Comparison of ENCODE assay signal across 8 cellular contexts in the genomic region with DNA sequence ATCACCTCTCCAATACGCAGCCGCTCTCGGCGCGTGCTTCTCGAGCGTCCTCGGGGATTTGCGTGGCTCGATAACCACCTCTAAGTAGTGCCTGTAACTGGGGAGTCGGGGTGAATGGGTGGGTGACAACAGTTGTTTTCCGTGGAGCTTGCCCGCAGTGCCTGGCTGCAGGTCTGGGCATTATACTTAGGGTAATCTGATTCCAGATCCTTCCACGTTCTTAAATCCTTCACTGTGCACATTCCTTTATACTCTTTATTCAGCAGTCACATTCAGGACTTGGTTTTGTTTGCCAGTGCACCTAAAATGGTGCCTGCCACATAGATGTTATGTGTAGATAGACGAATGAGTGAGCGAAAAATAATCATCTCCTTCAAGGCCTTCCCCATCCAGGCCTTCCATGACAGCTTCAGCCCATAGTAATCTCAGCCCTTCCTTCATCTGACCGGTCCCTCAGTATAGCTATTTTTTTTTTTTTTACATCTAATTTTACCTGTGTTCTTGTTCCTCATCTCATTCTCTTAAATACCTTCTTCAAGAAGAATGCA. TPM values are rescaled to one million over a fixed set of nuclear protein-coding genes. Genes with fewer than 3 reads are reported as not detected.
DNase-seq lines count a peak whose midpoint lies in the region; ATAC-seq and TF ChIP-seq lines count a peak whose summit lies in the region.

No MANE protein-coding gene starts in this region.

- no peak overlapping the region for H2BK120ac ChIP-seq in mesenchymal stem cell (ENCODE audit: low read depth, low read length)

- no peak for DNase-seq in DND-41
- no peak for DNase-seq in Jurkat, Clone E6-1 (ENCODE audit: low read depth, low spot score)
- no peak for DNase-seq in breast epithelium (ENCODE audit: low spot score in 2 of 2)
- no peak for DNase-seq in mesenchymal stem cell
- no peak for DNase-seq in stimulated activated CD4-positive, alpha-beta T cell treated with anti-CD3 and anti-CD28 coated beads, Interleukin-4, amount 100 ng/mL, for 4 hours

- H2AFZ ChIP-seq in DND-41 (ENCODE audit: low read depth, low read length) = peak overlapping the region; percentile 89
- H2AFZ ChIP-seq in mesenchymal stem cell (ENCODE audit: low read depth, low read length) = peak overlapping the region; percentile 33

- peak overlapping the region; percentile 89 for H3K27ac ChIP-seq in DND-41 (ENCODE audit: low read length)
- peak overlapping the region; percentile 96 to 98 for H3K27ac ChIP-seq in breast epithelium
- peak overlapping the region; percentile 88 for H3K27ac ChIP-seq in mesenchymal stem cell (ENCODE audit: low read length, poor library complexity, severe bottlenecking)

- peaks cover 46% of the 10 kb centered on the region for H3K79me2 ChIP-seq in DND-41 (ENCODE audit: insufficient read depth, low read length)

- H3K23ac ChIP-seq in mesenchymal stem cell (ENCODE audit: low read length in 2 of 2) = peak overlapping the region in 1 of 2 experiments; percentile 36

- H4K91ac ChIP-seq in mesenchymal stem cell (ENCODE audit: low read length) = no peak overlapping the region

- no peak overlapping the region for H2BK12ac ChIP-seq in mesenchymal stem cell (ENCODE audit: low read length in 2 of 2)

- peak overlapping the region; percentile 70 for H3K9ac ChIP-seq in DND-41 (ENCODE audit: low read depth, low read length)
- peak overlapping the region; percentile 96 for H3K9ac ChIP-seq in mesenchymal stem cell (ENCODE audit: low read length)

- H3K9me3 ChIP-seq in DND-41 (ENCODE audit: insufficient read depth, low read length, severe bottlenecking) (no peaks in the 10 kb centered on the region), breast epithelium (no peaks in the 10 kb centered on the region), mesenchymal stem cell (ENCODE audit: control insufficient read depth, low read length) (no peaks in the 10 kb centered on the region)

- no peak for ATAC-seq in DND-41 (ENCODE audit: insufficient read depth, low read depth)
- ATAC-seq in GM18498 (IDR thresholded peaks at IDR 0.05; ENCODE audit: unreplicated experiment) = no peak
- ATAC-seq in GM18867 (IDR thresholded peaks at IDR 0.05; ENCODE audit: unreplicated experiment) = no peak
- no peak for ATAC-seq in HG02588 (IDR thresholded peaks at IDR 0.05; ENCODE audit: unreplicated experiment)

- H3K4me2 ChIP-seq in DND-41 (ENCODE audit: insufficient read depth, low read length) = peak overlapping the region; percentile 78
- peak overlapping the region; percentile 4 for H3K4me2 ChIP-seq in mesenchymal stem cell (ENCODE audit: low read length, poor library complexity, severe bottlenecking)

- H2BK15ac ChIP-seq in mesenchymal stem cell (ENCODE audit: low read depth, poor library complexity, severe bottlenecking) = no peak overlapping the region

- H2BK5ac ChIP-seq in mesenchymal stem cell (ENCODE audit: low read depth, low read length, poor library complexity, severe bottlenecking) = no peak overlapping the region

- no peak overlapping the region for H3K14ac ChIP-seq in mesenchymal stem cell (ENCODE audit: low read length in 2 of 2)

- H4K20me1 ChIP-seq in DND-41 (ENCODE audit: insufficient read depth, low read length) = no peaks in the 10 kb centered on the region

- H4K8ac ChIP-seq in mesenchymal stem cell (ENCODE audit: low read length) = peak overlapping the region; percentile 71

- H3K4ac ChIP-seq in mesenchymal stem cell (ENCODE audit: low read depth in 1 of 2, low read length in 2 of 2) = peak overlapping the region; percentile 36 to 42

- no peaks in the 10 kb centered on the region for H3K27me3 ChIP-seq in DND-41 (ENCODE audit: insufficient read depth, low read length, poor library complexity)
- H3K27me3 ChIP-seq in breast epithelium = no peaks in the 10 kb centered on the region
- H3K27me3 ChIP-seq in mesenchymal stem cell (ENCODE audit: control insufficient read depth in 1 of 2, insufficient read depth in 1 of 2, low read length in 2 of 2) = no peaks in the 10 kb centered on the region

- H3K79me1 ChIP-seq in mesenchymal stem cell (replicated peaks; ENCODE audit: low read length, poor library complexity, severe bottlenecking) = peaks cover 22% of the 10 kb centered on the region

- H2AK5ac ChIP-seq in mesenchymal stem cell (ENCODE audit: low read length, severe bottlenecking) = no peak overlapping the region

- intact Hi-C loops in breast epithelium (cut with DNase I; ENCODE audit: low total_unique reads) = no loop called here

- H3K18ac ChIP-seq in mesenchymal stem cell (ENCODE audit: low read depth in 1 of 2, low read length in 2 of 2) = peak overlapping the region; percentile 33 to 44

- TF ChIP-seq CTCF in DND-41 (IDR thresholded peaks at IDR 0.05; ENCODE audit: borderline replicate concordance, extremely low read depth, low read length, poor library complexity, severe bottlenecking) (no peak), breast epithelium (IDR thresholded peaks at IDR 0.05) (no peak)

- no peak for TF ChIP-seq POLR2A in breast epithelium (IDR thresholded peaks at IDR 0.05)

- 2% methylated on average over 9 of the region's 17 CpGs for WGBS in mesenchymal stem cell

- H3K4me1 ChIP-seq in DND-41 (ENCODE audit: insufficient read depth, low read length) = peaks cover 35% of the 10 kb centered on the region
- H3K4me1 ChIP-seq in breast epithelium = peaks cover 0 to 6% of the 10 kb centered on the region in 2 donors
- peaks cover 3% of the 10 kb centered on the region for H3K4me1 ChIP-seq in mesenchymal stem cell (ENCODE audit: control insufficient read depth, insufficient read depth, low read depth, low read length)

- H3K36me3 ChIP-seq in DND-41 (ENCODE audit: insufficient read depth, low read length) = peaks cover 47% of the 10 kb centered on the region
- peaks cover 9% of the 10 kb centered on the region for H3K36me3 ChIP-seq in breast epithelium
- H3K36me3 ChIP-seq in mesenchymal stem cell (ENCODE audit: control insufficient read depth in 1 of 2, insufficient read depth in 2 of 2, low read depth in 1 of 2, low read length in 2 of 2) = peaks cover 8 to 53% of the 10 kb centered on the region in 2 experiments

- peak overlapping the region; percentile 65 to 90 for H3K4me3 ChIP-seq in DND-41 (ENCODE audit: low read depth in 1 of 2, low read length in 2 of 2)
- H3K4me3 ChIP-seq in Jurkat, Clone E6-1 (ENCODE audit: low read length) = peak overlapping the region; percentile 95
- H3K4me3 ChIP-seq in breast epithelium = peak overlapping the region; percentile 78 to 90 (median 89)
- H3K4me3 ChIP-seq in mesenchymal stem cell (ENCODE audit: insufficient read depth in 1 of 2, low read depth in 1 of 2, low read length in 2 of 2) = peak overlapping the region; percentile 73 to 95

RNA-seq across cellular contexts. Expression of a gene that starts 0.6 kb away (rescaled TPM):
- 87.6 TPM for polyA plus RNA-seq in Jurkat, Clone E6-1 (2012; ENCODE audit: insufficient read depth, insufficient read length)
- 10 to 100 TPM; 22.6 to 41.0 (median 31.5) TPM for total RNA-seq in breast epithelium
- 17.5 TPM for polyA plus RNA-seq in mesenchymal stem cell (2013, experiment 1 of 2)
- 14.3 TPM for polyA plus RNA-seq in mesenchymal stem cell (2013, experiment 2 of 2)

RNA-seq across cellular contexts. Expression of a gene that starts 54.5 kb away (rescaled TPM):
- 266 TPM for polyA plus RNA-seq in Jurkat, Clone E6-1 (2012; ENCODE audit: insufficient read depth, insufficient read length)
- 100 to 1,000 TPM; 148 to 198 (median 167) TPM for total RNA-seq in breast epithelium
- 155 TPM for polyA plus RNA-seq in mesenchymal stem cell (2013, experiment 1 of 2)
- polyA plus RNA-seq in mesenchymal stem cell (2013, experiment 2 of 2) = 154 TPM
